ENCODE assay signal across 1 cellular context in genomic region chr6:144095134-144096002, GRCh38.
TF ChIP-seq lines count a peak whose summit lies in the region.

Gene SF3B5 (minus strand): TSS chr6:144095573. CDS start chr6:144095497, 76 bp downstream.

TF ChIP-seq in GM12878, 131 proteins besides CTCF, POLR2A, EP300 and RAD21 (continued from another document):
- TF ChIP-seq, protein P1, sequence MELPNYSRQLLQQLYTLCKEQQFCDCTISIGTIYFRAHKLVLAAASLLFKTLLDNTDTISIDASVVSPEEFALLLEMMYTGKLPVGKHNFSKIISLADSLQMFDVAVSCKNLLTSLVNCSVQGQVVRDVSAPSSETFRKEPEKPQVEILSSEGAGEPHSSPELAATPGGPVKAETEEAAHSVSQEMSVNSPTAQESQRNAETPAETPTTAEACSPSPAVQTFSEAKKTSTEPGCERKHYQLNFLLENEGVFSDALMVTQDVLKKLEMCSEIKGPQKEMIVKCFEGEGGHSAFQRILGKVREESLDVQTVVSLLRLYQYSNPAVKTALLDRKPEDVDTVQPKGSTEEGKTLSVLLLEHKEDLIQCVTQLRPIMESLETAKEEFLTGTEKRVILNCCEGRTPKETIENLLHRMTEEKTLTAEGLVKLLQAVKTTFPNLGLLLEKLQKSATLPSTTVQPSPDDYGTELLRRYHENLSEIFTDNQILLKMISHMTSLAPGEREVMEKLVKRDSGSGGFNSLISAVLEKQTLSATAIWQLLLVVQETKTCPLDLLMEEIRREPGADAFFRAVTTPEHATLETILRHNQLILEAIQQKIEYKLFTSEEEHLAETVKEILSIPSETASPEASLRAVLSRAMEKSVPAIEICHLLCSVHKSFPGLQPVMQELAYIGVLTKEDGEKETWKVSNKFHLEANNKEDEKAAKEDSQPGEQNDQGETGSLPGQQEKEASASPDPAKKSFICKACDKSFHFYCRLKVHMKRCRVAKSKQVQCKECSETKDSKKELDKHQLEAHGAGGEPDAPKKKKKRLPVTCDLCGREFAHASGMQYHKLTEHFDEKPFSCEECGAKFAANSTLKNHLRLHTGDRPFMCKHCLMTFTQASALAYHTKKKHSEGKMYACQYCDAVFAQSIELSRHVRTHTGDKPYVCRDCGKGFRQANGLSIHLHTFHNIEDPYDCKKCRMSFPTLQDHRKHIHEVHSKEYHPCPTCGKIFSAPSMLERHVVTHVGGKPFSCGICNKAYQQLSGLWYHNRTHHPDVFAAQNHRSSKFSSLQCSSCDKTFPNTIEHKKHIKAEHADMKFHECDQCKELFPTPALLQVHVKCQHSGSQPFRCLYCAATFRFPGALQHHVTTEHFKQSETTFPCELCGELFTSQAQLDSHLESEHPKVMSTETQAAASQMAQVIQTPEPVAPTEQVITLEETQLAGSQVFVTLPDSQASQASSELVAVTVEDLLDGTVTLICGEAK (IDR thresholded peaks at IDR 0.05; ENCODE audit: borderline replicate concordance), result peak; percentile 90
- peak; percentile 86; the same call in 2 of the 3 replicates for TF ChIP-seq POU2F2 (IDR thresholded peaks at IDR 0.05; ENCODE audit: borderline replicate concordance, low read depth, low read length)
- no peak for TF ChIP-seq HDAC6 (IDR thresholded peaks at IDR 0.05; ENCODE audit: unreplicated experiment)
- TF ChIP-seq IKZF2 (IDR thresholded peaks at IDR 0.05), result peak; percentile 16 to 24; a peak in 1 of 4 replicates
- no peak for TF ChIP-seq MEF2A (IDR thresholded peaks at IDR 0.05; ENCODE audit: insufficient read depth, low read depth, low read length)
- no peak for TF ChIP-seq KAT2A (conservative IDR thresholded peaks at IDR 0.05; ENCODE audit: control insufficient read depth, low read depth, low read length)
- peak; percentile 16; the same call in 1 of the 2 replicates for TF ChIP-seq FOXM1 (IDR thresholded peaks at IDR 0.05; ENCODE audit: low read depth, low read length)
- no peak for TF ChIP-seq PAX8 (IDR thresholded peaks at IDR 0.05)
- TF ChIP-seq, protein P2, sequence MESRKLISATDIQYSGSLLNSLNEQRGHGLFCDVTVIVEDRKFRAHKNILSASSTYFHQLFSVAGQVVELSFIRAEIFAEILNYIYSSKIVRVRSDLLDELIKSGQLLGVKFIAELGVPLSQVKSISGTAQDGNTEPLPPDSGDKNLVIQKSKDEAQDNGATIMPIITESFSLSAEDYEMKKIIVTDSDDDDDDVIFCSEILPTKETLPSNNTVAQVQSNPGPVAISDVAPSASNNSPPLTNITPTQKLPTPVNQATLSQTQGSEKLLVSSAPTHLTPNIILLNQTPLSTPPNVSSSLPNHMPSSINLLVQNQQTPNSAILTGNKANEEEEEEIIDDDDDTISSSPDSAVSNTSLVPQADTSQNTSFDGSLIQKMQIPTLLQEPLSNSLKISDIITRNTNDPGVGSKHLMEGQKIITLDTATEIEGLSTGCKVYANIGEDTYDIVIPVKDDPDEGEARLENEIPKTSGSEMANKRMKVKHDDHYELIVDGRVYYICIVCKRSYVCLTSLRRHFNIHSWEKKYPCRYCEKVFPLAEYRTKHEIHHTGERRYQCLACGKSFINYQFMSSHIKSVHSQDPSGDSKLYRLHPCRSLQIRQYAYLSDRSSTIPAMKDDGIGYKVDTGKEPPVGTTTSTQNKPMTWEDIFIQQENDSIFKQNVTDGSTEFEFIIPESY (IDR thresholded peaks at IDR 0.05), result no peak
- TF ChIP-seq YY1 (IDR thresholded peaks at IDR 0.05; ENCODE audit: low read depth, low read length), result peak; percentile 67; the same call in 1 of the 2 replicates
- TF ChIP-seq RFX5 (IDR thresholded peaks at IDR 0.05; ENCODE audit: low read depth, low read length), result peak; percentile 77
- TF ChIP-seq BRCA1 (IDR thresholded peaks at IDR 0.05; ENCODE audit: low read depth, low read length), result no peak
- TF ChIP-seq, protein P3, sequence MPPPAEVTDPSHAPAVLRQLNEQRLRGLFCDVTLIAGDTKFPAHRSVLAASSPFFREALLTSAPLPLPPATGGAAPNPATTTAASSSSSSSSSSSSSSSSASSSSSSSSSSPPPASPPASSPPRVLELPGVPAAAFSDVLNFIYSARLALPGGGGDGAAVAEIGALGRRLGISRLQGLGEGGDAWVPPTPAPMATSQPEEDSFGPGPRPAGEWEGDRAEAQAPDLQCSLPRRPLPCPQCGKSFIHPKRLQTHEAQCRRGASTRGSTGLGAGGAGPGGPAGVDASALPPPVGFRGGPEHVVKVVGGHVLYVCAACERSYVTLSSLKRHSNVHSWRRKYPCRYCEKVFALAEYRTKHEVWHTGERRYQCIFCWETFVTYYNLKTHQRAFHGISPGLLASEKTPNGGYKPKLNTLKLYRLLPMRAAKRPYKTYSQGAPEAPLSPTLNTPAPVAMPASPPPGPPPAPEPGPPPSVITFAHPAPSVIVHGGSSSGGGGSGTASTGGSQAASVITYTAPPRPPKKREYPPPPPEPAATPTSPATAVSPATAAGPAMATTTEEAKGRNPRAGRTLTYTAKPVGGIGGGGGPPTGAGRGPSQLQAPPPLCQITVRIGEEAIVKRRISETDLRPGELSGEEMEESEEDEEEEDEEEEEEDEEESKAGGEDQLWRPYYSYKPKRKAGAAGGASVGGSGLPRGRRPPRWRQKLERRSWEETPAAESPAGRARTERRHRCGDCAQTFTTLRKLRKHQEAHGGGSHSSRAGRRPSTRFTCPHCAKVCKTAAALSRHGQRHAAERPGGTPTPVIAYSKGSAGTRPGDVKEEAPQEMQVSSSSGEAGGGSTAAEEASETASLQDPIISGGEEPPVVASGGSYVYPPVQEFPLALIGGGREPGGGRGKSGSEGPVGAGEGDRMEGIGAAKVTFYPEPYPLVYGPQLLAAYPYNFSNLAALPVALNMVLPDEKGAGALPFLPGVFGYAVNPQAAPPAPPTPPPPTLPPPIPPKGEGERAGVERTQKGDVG (CRISPR knock-in tag; IDR thresholded peaks at IDR 0.05), result no peak
- peak; percentile 88; the same call in 1 of the 2 replicates for TF ChIP-seq RBBP5 (conservative IDR thresholded peaks at IDR 0.05)
- TF ChIP-seq E2F4 (IDR thresholded peaks at IDR 0.05; ENCODE audit: low read depth, low read length), result no peak
- peak; percentile 97 for TF ChIP-seq SMAD5 (IDR thresholded peaks at IDR 0.05; ENCODE audit: low read depth)
- peak; percentile 46; the same call in 1 of the 2 replicates for TF ChIP-seq TARDBP (IDR thresholded peaks at IDR 0.05; ENCODE audit: borderline replicate concordance)
- TF ChIP-seq WRNIP1 (IDR thresholded peaks at IDR 0.05; ENCODE audit: borderline replicate concordance, low read depth, low read length), result no peak
- TF ChIP-seq ZBTB11 (CRISPR knock-in tag; IDR thresholded peaks at IDR 0.05), result no peak
- TF ChIP-seq, protein P4, sequence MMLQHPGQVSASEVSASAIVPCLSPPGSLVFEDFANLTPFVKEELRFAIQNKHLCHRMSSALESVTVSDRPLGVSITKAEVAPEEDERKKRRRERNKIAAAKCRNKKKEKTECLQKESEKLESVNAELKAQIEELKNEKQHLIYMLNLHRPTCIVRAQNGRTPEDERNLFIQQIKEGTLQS (IDR thresholded peaks at IDR 0.05; ENCODE audit: borderline replicate concordance, extremely low read depth, low read depth, low read length), result peak; percentile 79; the same call in 1 of the 2 replicates
- TF ChIP-seq NR2F1 (conservative IDR thresholded peaks at IDR 0.05), result peak; percentile 41
- TF ChIP-seq ZNF217 (IDR thresholded peaks at IDR 0.05), result no peak
- peak; percentile 99 for TF ChIP-seq NBN (IDR thresholded peaks at IDR 0.05)
- peak; percentile 61 for TF ChIP-seq RELA (IDR thresholded peaks at IDR 0.05; ENCODE audit: borderline replicate concordance, partially characterized antibody)
- no peak for TF ChIP-seq HDAC2 (IDR thresholded peaks at IDR 0.05)
- TF ChIP-seq, protein P5, sequence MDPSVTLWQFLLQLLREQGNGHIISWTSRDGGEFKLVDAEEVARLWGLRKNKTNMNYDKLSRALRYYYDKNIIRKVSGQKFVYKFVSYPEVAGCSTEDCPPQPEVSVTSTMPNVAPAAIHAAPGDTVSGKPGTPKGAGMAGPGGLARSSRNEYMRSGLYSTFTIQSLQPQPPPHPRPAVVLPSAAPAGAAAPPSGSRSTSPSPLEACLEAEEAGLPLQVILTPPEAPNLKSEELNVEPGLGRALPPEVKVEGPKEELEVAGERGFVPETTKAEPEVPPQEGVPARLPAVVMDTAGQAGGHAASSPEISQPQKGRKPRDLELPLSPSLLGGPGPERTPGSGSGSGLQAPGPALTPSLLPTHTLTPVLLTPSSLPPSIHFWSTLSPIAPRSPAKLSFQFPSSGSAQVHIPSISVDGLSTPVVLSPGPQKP (IDR thresholded peaks at IDR 0.05; ENCODE audit: low read depth, low read length), result peak; percentile 93
- TF ChIP-seq CHD4 (IDR thresholded peaks at IDR 0.05), result no peak
- peak; percentile 75 for TF ChIP-seq SMAD1 (IDR thresholded peaks at IDR 0.05; ENCODE audit: low read depth, partially characterized antibody)
- TF ChIP-seq ASH2L (IDR thresholded peaks at IDR 0.05; ENCODE audit: borderline replicate concordance, low read depth), result peak; percentile 95
- no peak for TF ChIP-seq NR2C2 (IDR thresholded peaks at IDR 0.05; ENCODE audit: borderline replicate concordance, control insufficient read depth, insufficient read length, low read depth)
- TF ChIP-seq KDM1A (IDR thresholded peaks at IDR 0.05; ENCODE audit: borderline replicate concordance), result no peak
- TF ChIP-seq ZNF687 (IDR thresholded peaks at IDR 0.05), result peak; percentile 53; the same call in 1 of the 2 replicates
- TF ChIP-seq SP1 (IDR thresholded peaks at IDR 0.05; ENCODE audit: low read depth, low read length), result peak; percentile 93
- peak; percentile 83 for TF ChIP-seq ATF7 (IDR thresholded peaks at IDR 0.05; ENCODE audit: low read depth)
- no peak for TF ChIP-seq RCOR1 (conservative IDR thresholded peaks at IDR 0.05; ENCODE audit: low read depth, low read length)
- no peak for TF ChIP-seq TCF7 (IDR thresholded peaks at IDR 0.05; ENCODE audit: borderline replicate concordance)
- TF ChIP-seq, protein P6, sequence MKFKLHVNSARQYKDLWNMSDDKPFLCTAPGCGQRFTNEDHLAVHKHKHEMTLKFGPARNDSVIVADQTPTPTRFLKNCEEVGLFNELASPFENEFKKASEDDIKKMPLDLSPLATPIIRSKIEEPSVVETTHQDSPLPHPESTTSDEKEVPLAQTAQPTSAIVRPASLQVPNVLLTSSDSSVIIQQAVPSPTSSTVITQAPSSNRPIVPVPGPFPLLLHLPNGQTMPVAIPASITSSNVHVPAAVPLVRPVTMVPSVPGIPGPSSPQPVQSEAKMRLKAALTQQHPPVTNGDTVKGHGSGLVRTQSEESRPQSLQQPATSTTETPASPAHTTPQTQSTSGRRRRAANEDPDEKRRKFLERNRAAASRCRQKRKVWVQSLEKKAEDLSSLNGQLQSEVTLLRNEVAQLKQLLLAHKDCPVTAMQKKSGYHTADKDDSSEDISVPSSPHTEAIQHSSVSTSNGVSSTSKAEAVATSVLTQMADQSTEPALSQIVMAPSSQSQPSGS (IDR thresholded peaks at IDR 0.05; ENCODE audit: low read length), result no peak
- no peak for TF ChIP-seq ZNF622 (IDR thresholded peaks at IDR 0.05)
